Comparison of ENCODE assay signal across 1 cellular context in genomic region chr7:111469894-111470293, GRCh38.
DNase-seq lines count a peak whose midpoint lies in the region; ATAC-seq, FAIRE-seq and TF ChIP-seq lines count a peak whose summit lies in the region.
"Not testable (repeated sequence)": the region's sequence is repeated elsewhere in the genome, so short reads cannot be mapped to it uniquely, and the experiment has no call there.

No MANE protein-coding gene starts in this region.

- not testable (repeated sequence) for DNase-seq in K562 (ENCODE audit: extremely low read depth in 1 of 4, low spot score in 3 of 4)

- FAIRE-seq in K562 (lab: Jason Lieb, UNC), result not testable (repeated sequence)

- not testable (repeated sequence) for H3K27ac ChIP-seq in K562 (ENCODE audit: extremely low read depth, low read depth, low read length)

- H2AFZ ChIP-seq in K562 (ENCODE audit: low read depth, low read length), result not testable (repeated sequence)

- 91% methylated on average over 1 of the region's 1 CpG for WGBS in K562 (ENCODE audit: insufficient coverage, low coverage, missing lambda C conversion rate)

- ATAC-seq in K562, result not testable (repeated sequence)

- not testable (repeated sequence) for BruUV-seq in K562 (replicated peaks; lab: Mats Ljungman, UMichigan)

- not testable (repeated sequence) for H3K9me1 ChIP-seq in K562 (ENCODE audit: control insufficient read depth, insufficient read depth, low read length)

- POLR2A ChIA-PET in K562 (lab: Yijun Ruan, JAX), result not testable (repeated sequence)

- not testable (repeated sequence) for H4K20me1 ChIP-seq in K562 (replicated peaks; ENCODE audit: control insufficient read depth, insufficient read depth, low read length)

- not testable (repeated sequence) for TF ChIP-seq RAD21 in K562 (CRISPR knock-in tag; conservative IDR thresholded peaks at IDR 0.05 in 1 of 2, IDR thresholded peaks at IDR 0.05 in 1 of 2)

- in situ Hi-C loops in K562 (cut with MboI), result not testable (repeated sequence)

- not testable (repeated sequence) for H3K4me3 ChIP-seq in K562

- intact Hi-C loops in K562 (cut with micrococcal nuclease), result not testable (repeated sequence)

- peaks cover 19% of the 10 kb centered on the region; the same call in 2 of the 3 replicates for H3K36me3 ChIP-seq in K562 (ENCODE audit: control insufficient read depth, insufficient read depth, low read length)

- H3K4me2 ChIP-seq in K562 (ENCODE audit: insufficient read depth, low read length), result not testable (repeated sequence)

- H3K27me3 ChIP-seq in K562 (ENCODE audit: control insufficient read depth in 2 of 2, insufficient read depth in 2 of 2, low read length in 2 of 2), result not testable (repeated sequence)

- H3K9ac ChIP-seq in K562 (ENCODE audit: insufficient read depth in 1 of 2, low read depth in 2 of 2, low read length in 2 of 2), result not testable (repeated sequence)

- TF ChIP-seq CTCF in K562 (IDR thresholded peaks at IDR 0.05 in 2 of 3, conservative IDR thresholded peaks at IDR 0.05 in 1 of 3; ENCODE audit: insufficient read depth in 2 of 3, low read depth in 1 of 3, low read length in 3 of 3), result not testable (repeated sequence)

- H3K9me3 ChIP-seq in K562 (replicated peaks; ENCODE audit: control insufficient read depth, insufficient read depth, low read depth, low read length), result peaks cover 16% of the 10 kb centered on the region

- TF ChIP-seq EP300 in K562 (IDR thresholded peaks at IDR 0.05; ENCODE audit: low read length), result not testable (repeated sequence)

- not testable (repeated sequence) for TF ChIP-seq POLR2A in K562 (conservative IDR thresholded peaks at IDR 0.05)

- CTCF ChIA-PET in K562 (lab: Yijun Ruan, JAX; ENCODE audit: low intra/inter-chr PET ratio), result not testable (repeated sequence)

- not testable (repeated sequence) for H3K79me2 ChIP-seq in K562 (ENCODE audit: control insufficient read depth, insufficient read depth, low read length)

- H3K4me1 ChIP-seq in K562 (replicated peaks in 1 of 2; ENCODE audit: control insufficient read depth in 2 of 2, insufficient read depth in 2 of 2, low read length in 2 of 2), result peaks cover 0 to 17% of the 10 kb centered on the region in 2 experiments; a peak in 2 of 5 replicates

TF ChIP-seq in K562, 482 proteins besides CTCF, POLR2A, EP300 and RAD21:
- TF ChIP-seq AFF1 (IDR thresholded peaks at IDR 0.05; ENCODE audit: low read depth in 1 of 2, partially characterized antibody in 2 of 2) (peak in 1 of 2 experiments; percentile 95), ZNF280A (IDR thresholded peaks at IDR 0.05; ENCODE audit: low read depth, partially characterized antibody) (peak; percentile 23)
